26 cellular contexts compared by ENCODE assay signal in the genomic region with DNA sequence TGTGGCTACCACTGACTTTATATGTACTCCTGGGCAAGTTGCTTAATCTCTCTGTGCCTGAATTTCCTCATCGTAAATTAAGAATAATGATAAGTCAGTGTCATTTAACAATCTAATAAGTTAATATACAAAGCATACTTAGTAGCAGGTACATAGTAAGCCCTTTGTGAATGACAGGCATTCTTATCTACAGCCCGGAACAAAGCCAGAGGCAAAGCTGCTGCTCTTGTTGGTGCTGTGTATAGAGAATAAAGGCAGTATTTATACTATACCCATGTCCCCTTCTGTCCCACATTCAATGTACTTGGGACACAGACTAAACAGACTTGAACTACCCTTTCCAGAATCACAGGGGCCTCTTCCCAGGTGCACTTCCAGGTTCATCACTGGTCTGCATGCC.
"Had no signal": no experiment of that assay in that cellular context is flagged by ENCODE, and none has a peak within 500 bp of the region (broad histone marks: within the 10 kb centered on the region; RNA-seq: fewer than 3 reads in every experiment).

No MANE protein-coding gene starts in this region.

- H3K36me3 ChIP-seq: stomach, suprapubic skin, thoracic aorta, thyroid gland, tibial artery, tibial nerve, transverse colon, upper lobe of left lung, upper lobe of right lung, uterus, vagina had no signal

- DNase-seq: stimulated activated CD4-positive, alpha-beta T cell treated with anti-CD3 and anti-CD28 coated beads, Interleukin-2, amount 100 ng/mL, for 48 hours; stimulated activated CD4-positive, alpha-beta T cell treated with anti-CD3 and anti-CD28 coated beads, Interleukin-4, amount 100 ng/mL, for 1 hour; stimulated activated CD4-positive, alpha-beta T cell treated with anti-CD3 and anti-CD28 coated beads, Interleukin-4, amount 100 ng/mL, for 24 hours; stimulated activated CD4-positive, alpha-beta T cell treated with anti-CD3 and anti-CD28 coated beads, Interleukin-4, amount 100 ng/mL, for 4 hours; stimulated activated CD8-positive, alpha-beta memory T cell treated with anti-CD3 and anti-CD28 coated beads, Interleukin-4, amount 100 ng/mL, for 48 hours; stimulated activated naive B cell treated with anti-CD40 and anti-IgM and Interleukin-4, amounts not matched to agents 10 μg/mL and 1 μg/mL and 100 μg/mL, for 72 hours; stimulated activated naive CD4-positive, alpha-beta T cell; stimulated activated naive CD4-positive, alpha-beta T cell treated with Interleukin-2 at 50 U/mL for 16 hours; stimulated activated naive CD8-positive, alpha-beta T cell treated with anti-CD3 and anti-CD28 coated beads, Interleukin-15, amount 100 ng/mL, for 72 hours; stimulated activated naive CD8-positive, alpha-beta T cell treated with anti-CD3 and anti-CD28 coated beads, Interleukin-15, Interleukin-2, amounts not matched to agents 100 U/mL and 50 U/mL, for 24 hours; stomach; substantia nigra; testis; thyroid gland; tibial artery; transverse colon; trophoblast cell; upper lobe of left lung; upper lobe of right lung; uterus had no signal

- ATAC-seq: stimulated activated effector memory CD8-positive, alpha-beta T cell treated with anti-CD3 and anti-CD28 coated beads, Interleukin-12 subunit alpha, Interleukin-12 subunit beta, amount 100 ng/mL, for 72 hours; stimulated activated memory B cell treated with anti-CD40 and anti-IgM and Interleukin-4, amounts not matched to agents 10 μg/mL and 1 μg/mL and 100 μg/mL, for 72 hours; stimulated activated naive B cell treated with anti-CD40 and anti-IgM and Interleukin-4, amounts not matched to agents 10 μg/mL and 1 μg/mL and 100 μg/mL, for 72 hours; stimulated activated naive CD8-positive, alpha-beta T cell treated with anti-CD3 and anti-CD28 coated beads, Interleukin-15, amount 100 ng/mL, for 72 hours; stimulated activated naive CD8-positive, alpha-beta T cell treated with anti-CD3 and anti-CD28 coated beads, Interleukin-15, Interleukin-2, amounts not matched to agents 100 U/mL and 50 U/mL, for 24 hours; upper lobe of right lung had no signal

- H3K4me1 ChIP-seq: suprapubic skin, testis, thyroid gland, tibial artery, transverse colon, upper lobe of left lung, upper lobe of right lung, vagina had no signal

- H3K27ac ChIP-seq: stomach, suprapubic skin, testis, thoracic aorta, thyroid gland, tibial artery, tibial nerve, transverse colon, upper lobe of left lung, upper lobe of right lung, uterus, vagina had no signal

- H3K4me3 ChIP-seq: stomach, suprapubic skin, testis, thoracic aorta, thyroid gland, tibial artery, tibial nerve, transverse colon, upper lobe of left lung, upper lobe of right lung, uterus, vagina had no signal

- H3K9me3 ChIP-seq: stomach, suprapubic skin, testis, thoracic aorta, thyroid gland, tibial artery, tibial nerve, transverse colon, upper lobe of left lung, upper lobe of right lung, uterus, vagina had no signal

- H3K27me3 ChIP-seq: stomach, testis, thyroid gland, tibial nerve, transverse colon, upper lobe of left lung, upper lobe of right lung, uterus, vagina had no signal
